Comparison of ENCODE assay signal across 25 cellular contexts in genomic region chr1:2933431-2934172, GRCh38.
"Had no signal": no experiment of that assay in that cellular context is flagged by ENCODE, and none has a peak within 500 bp of the region (broad histone marks: within the 10 kb centered on the region; RNA-seq: fewer than 3 reads in every experiment).

No MANE protein-coding gene starts in this region.

- H3K27ac ChIP-seq: adrenal gland, body of pancreas, SJSA1 had no signal

- H3K36me3 ChIP-seq: adrenal gland, MG63, SJSA1 had no signal

- H3K4me1 ChIP-seq: adrenal gland, SJSA1 had no signal

- DNase-seq: activated CD4-positive, alpha-beta T cell treated with anti-CD3 and anti-CD28 coated beads for 48 hours; activated CD4-positive, alpha-beta T cell treated with anti-CD3 and anti-CD28 coated beads, Interleukin-2, amount 50 U/mL, for 4 hours; activated CD8-positive, alpha-beta memory T cell treated with anti-CD3 and anti-CD28 coated beads, Interleukin-2, amount 50 U/mL, for 48 hours; activated CD8-positive, alpha-beta T cell treated with anti-CD3 and anti-CD28 coated beads, Interleukin-2, amount 10 ng/mL, durations not matched to agents 7 days and 5 days; activated naive CD4-positive, alpha-beta T cell treated with anti-CD3 and anti-CD28 coated beads, Interleukin-2, amount 50 U/mL, for 16 hours; activated naive CD8-positive, alpha-beta T cell treated with anti-CD3 and anti-CD28 coated beads, Interleukin-2, amount 10 ng/mL, durations not matched to agents 7 days and 5 days; activated T-cell treated with anti-CD3 and anti-CD28 coated beads, Interleukin-2, amount 50 U/mL, for 1 hour; adrenal gland; anterior cingulate cortex; body of pancreas; central memory CD4-positive, alpha-beta T cell; MG63; NCI-H1105; NCI-H1436; NCI-H187; NCI-H2081; NCI-H446; NCI-H524; PC-3; SW 1271 had no signal

- H3K9me3 ChIP-seq: adrenal gland, body of pancreas, MG63 had no signal

- ATAC-seq: activated CD4-positive, CD25-positive, alpha-beta regulatory T cell treated with anti-CD3 and anti-CD28 coated beads, Interleukin-2, amount 50 U/mL, for 24 hours; activated CD8-positive, alpha-beta T cell treated with anti-CD3 and anti-CD28 coated beads, Interleukin-2, amount 10 ng/mL, durations not matched to agents 7 days and 5 days; body of pancreas; PC-3; SK-N-SH treated with all-trans-retinoic acid at 6 μM for 48 hours had no signal

- FAIRE-seq: bronchial epithelial cell, RCC 7860 had no signal

- H3K4me3 ChIP-seq: adrenal gland, body of pancreas, MG63, SJSA1 had no signal

- H3K27me3 ChIP-seq: adrenal gland, body of pancreas, MG63, SJSA1 had no signal
